Comparison of ENCODE assay signal across 8 cellular contexts in the genomic region with DNA sequence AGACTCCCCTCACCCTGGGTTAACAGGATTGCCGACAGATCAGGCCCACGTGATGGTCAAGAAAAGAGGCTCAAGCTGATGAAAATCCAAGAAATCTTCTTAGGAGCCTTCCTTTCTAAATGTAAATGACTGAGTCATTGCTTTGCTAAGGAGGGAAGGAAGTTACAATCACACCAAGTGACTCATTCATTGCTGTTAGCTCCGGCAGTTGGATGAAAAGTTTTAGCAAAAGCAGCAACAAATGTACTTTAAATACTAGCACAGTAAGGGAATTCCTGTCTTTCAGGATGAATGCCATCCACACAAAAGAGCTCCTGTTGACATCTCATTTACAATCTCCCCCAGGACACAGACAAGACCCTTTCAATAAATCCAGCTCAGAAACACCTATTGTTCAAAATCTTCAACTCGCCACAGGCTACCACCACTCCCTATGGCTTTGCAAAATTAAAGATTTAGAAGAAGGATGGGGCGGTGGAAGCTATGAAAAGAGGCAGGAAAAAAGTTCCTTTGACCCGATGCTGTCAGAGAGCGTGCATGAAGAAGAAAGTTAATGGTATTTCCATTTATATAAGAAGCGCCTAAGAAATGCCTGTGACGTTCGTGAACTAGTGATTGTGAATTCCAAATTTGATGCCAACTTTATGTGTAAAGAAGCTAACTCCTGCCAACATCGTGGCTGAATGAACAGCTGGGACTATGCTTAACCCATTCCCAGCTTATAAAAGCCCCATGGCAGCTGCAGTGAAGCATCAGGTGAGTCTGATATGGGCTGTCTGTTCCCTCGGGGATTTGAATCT.
DNase-seq lines count a peak whose midpoint lies in the region; ATAC-seq and TF ChIP-seq lines count a peak whose summit lies in the region.

No MANE protein-coding gene starts in this region.

- H3K4me1 Mint-ChIP-seq in activated T-cell treated with anti-CD3 and anti-CD28 coated beads, Interleukin-2, amount 50 U/mL, for 4 hours (ENCODE audit: low read depth), result peaks cover 14% of the 10 kb centered on the region

- no peaks in the 10 kb centered on the region for H3K36me3 Mint-ChIP-seq in activated T-cell treated with anti-CD3 and anti-CD28 coated beads, Interleukin-2, amount 50 U/mL, for 4 hours (ENCODE audit: insufficient read depth)

- DNase-seq in stimulated activated CD4-positive, alpha-beta T cell treated with anti-CD3 and anti-CD28 coated beads, Interleukin-4, amount 100 ng/mL, for 24 hours, result peak; percentile 19
- DNase-seq in stimulated activated CD4-positive, alpha-beta T cell treated with anti-CD3 and anti-CD28 coated beads, Interleukin-2, amount 100 ng/mL, for 48 hours, result no peak
- peak; percentile 71 for DNase-seq in NCI-H2196 (lab: John Stamatoyannopoulos, UW; ENCODE audit: unreplicated experiment)
- DNase-seq in activated T-cell treated with anti-CD3 and anti-CD28 coated beads, Interleukin-2, amount 50 U/mL, for 4 hours, result no peak
- DNase-seq in Right ventricle myocardium inferior (ENCODE audit: missing footprints), result no peak
- DNase-seq in ovary, result peak in 1 of 5 donors; percentile 42
- DNase-seq in T-helper 9 cell, result no peak

- H3K36me3 ChIP-seq in ovary, result no peaks in the 10 kb centered on the region

- TF ChIP-seq CTCF in ovary (IDR thresholded peaks at IDR 0.05), result no peak

- no peaks in the 10 kb centered on the region for H3K9me3 ChIP-seq in ovary

- intact Hi-C loops in Right ventricle myocardium inferior (cut with DNase I) (loop anchor here (1.0 kb wide), 1 partner anchor 19 kb away; no protein-coding TSS in a partner anchor), ovary (cut with DNase I) (no loop called here)

- H3K27me3 ChIP-seq in ovary, result no peaks in the 10 kb centered on the region

- ATAC-seq in activated T-cell treated with anti-CD3 and anti-CD28 coated beads, Interleukin-2, amount 50 U/mL, for 4 hours, result peak; percentile 42 to 44
- ATAC-seq in Right ventricle myocardium inferior, result peak; percentile 53
- no peak for ATAC-seq in HG03196 (IDR thresholded peaks at IDR 0.05; ENCODE audit: unreplicated experiment)

- no peaks in the 10 kb centered on the region for H3K9me3 Mint-ChIP-seq in activated T-cell treated with anti-CD3 and anti-CD28 coated beads, Interleukin-2, amount 50 U/mL, for 4 hours

- H3K4me1 ChIP-seq in ovary (ENCODE audit: insufficient read depth), result peaks cover 1% of the 10 kb centered on the region

- H3K4me3 ChIP-seq in ovary, result peak overlapping the region; percentile 32

- H3K27me3 Mint-ChIP-seq in activated T-cell treated with anti-CD3 and anti-CD28 coated beads, Interleukin-2, amount 50 U/mL, for 4 hours (ENCODE audit: low read depth), result no peaks in the 10 kb centered on the region

- no peak overlapping the region for H3K4me3 Mint-ChIP-seq in activated T-cell treated with anti-CD3 and anti-CD28 coated beads, Interleukin-2, amount 50 U/mL, for 4 hours

- no peak for TF ChIP-seq POLR2A in ovary (IDR thresholded peaks at IDR 0.05)

- H3K27ac ChIP-seq in ovary, result peak overlapping the region; percentile 55 to 80

- TF ChIP-seq EP300 in ovary (IDR thresholded peaks at IDR 0.05), result no peak

- whole genome bisulfite sequencing in ovary, 3 donors, result 9 to 11% (median 9%) methylated on average over 12 of the region's 12 CpGs

Comparison
In these comparisons a context has a peak if more than half of its experiments do, and no peak if none do; other contexts are left out.
1. DNase-seq: peak in stimulated activated CD4-positive, alpha-beta T cell treated with anti-CD3 and anti-CD28 coated beads, Interleukin-4, amount 100 ng/mL, for 24 hours (single experiment) and NCI-H2196 (single experiment); none in stimulated activated CD4-positive, alpha-beta T cell treated with anti-CD3 and anti-CD28 coated beads, Interleukin-2, amount 100 ng/mL, for 48 hours (0 of 2), activated T-cell treated with anti-CD3 and anti-CD28 coated beads, Interleukin-2, amount 50 U/mL, for 4 hours (single experiment), Right ventricle myocardium inferior (single experiment) and T-helper 9 cell (single experiment).